13 cellular contexts compared by ENCODE assay signal in genomic region chr22:32991353-32992115, GRCh38.
DNase-seq lines count a peak whose midpoint lies in the region; ATAC-seq, FAIRE-seq and TF ChIP-seq lines count a peak whose summit lies in the region.
"Had no signal": no experiment of that assay in that cellular context is flagged by ENCODE, and none has a peak within 500 bp of the region (broad histone marks: within the 10 kb centered on the region; RNA-seq: fewer than 3 reads in every experiment).

No MANE protein-coding gene starts in this region.

- DNase-seq in AG20443 (ENCODE audit: low spot score): peak; percentile 61
- DNase-seq in NCI-H1694 treated with DMSO at 0.1 percent for 48 hours (lab: John Stamatoyannopoulos, UW): peak; percentile 84
- no peak for DNase-seq in kidney
- DNase-seq in activated naive CD8-positive, alpha-beta T cell treated with anti-CD3 and anti-CD28 coated beads for 36 hours: no peak
- no peak for DNase-seq in stimulated activated effector memory CD8-positive, alpha-beta T cell treated with anti-CD3 and anti-CD28 coated beads, Interleukin-12 subunit alpha, Interleukin-12 subunit beta, amount 100 ng/mL, for 72 hours (ENCODE audit: low spot score in 2 of 2)
- DNase-seq: KBM-7; NCI-H748 treated with DMSO at 0.1 percent for 48 hours; stimulated activated CD4-positive, alpha-beta T cell treated with anti-CD3 and anti-CD28 coated beads, Interleukin-15, amount 100 ng/mL, for 24 hours had no signal

- TF ChIP-seq POLR2A in GM18505 (IDR thresholded peaks at IDR 0.05; ENCODE audit: borderline replicate concordance, extremely low read depth, insufficient read depth, insufficient read length): no peak

- no peaks in the 10 kb centered on the region for H3K36me3 Mint-ChIP-seq in nephron (ENCODE audit: low read depth)
- H3K36me3 Mint-ChIP-seq in activated naive CD8-positive, alpha-beta T cell treated with anti-CD3 and anti-CD28 coated beads for 36 hours: no peaks in the 10 kb centered on the region
- no peaks in the 10 kb centered on the region for H3K36me3 Mint-ChIP-seq in stimulated activated effector memory CD8-positive, alpha-beta T cell treated with anti-CD3 and anti-CD28 coated beads, Interleukin-12 subunit alpha, Interleukin-12 subunit beta, amount 100 ng/mL, for 72 hours
- H3K36me3 Mint-ChIP-seq: activated naive CD8-positive, alpha-beta T cell had no signal

- H3K4me1 Mint-ChIP-seq in nephron: peaks cover 51% of the 10 kb centered on the region
- no peaks in the 10 kb centered on the region for H3K4me1 Mint-ChIP-seq in activated naive CD8-positive, alpha-beta T cell treated with anti-CD3 and anti-CD28 coated beads for 36 hours
- H3K4me1 Mint-ChIP-seq in stimulated activated effector memory CD8-positive, alpha-beta T cell treated with anti-CD3 and anti-CD28 coated beads, Interleukin-12 subunit alpha, Interleukin-12 subunit beta, amount 100 ng/mL, for 72 hours: no peaks in the 10 kb centered on the region

- H3K27ac Mint-ChIP-seq in nephron: peak overlapping the region; percentile 73 to 96 (median 83)
- no peak overlapping the region for H3K27ac Mint-ChIP-seq in activated naive CD8-positive, alpha-beta T cell treated with anti-CD3 and anti-CD28 coated beads for 36 hours
- no peak overlapping the region for H3K27ac Mint-ChIP-seq in stimulated activated effector memory CD8-positive, alpha-beta T cell treated with anti-CD3 and anti-CD28 coated beads, Interleukin-12 subunit alpha, Interleukin-12 subunit beta, amount 100 ng/mL, for 72 hours
- H3K27ac Mint-ChIP-seq: activated naive CD8-positive, alpha-beta T cell had no signal

- no peaks in the 10 kb centered on the region for H3K4me1 ChIP-seq in kidney (ENCODE audit: control insufficient read depth in 1 of 2, insufficient read depth in 1 of 2, low read depth in 1 of 2, low read length in 2 of 2)

- TF ChIP-seq CTCF in nephron (IDR thresholded peaks at IDR 0.05; ENCODE audit: unreplicated experiment in 3 of 3): no peak
- no peak for TF ChIP-seq CTCF in kidney (IDR thresholded peaks at IDR 0.05; ENCODE audit: borderline replicate concordance, extremely low read depth, insufficient read depth)

- H3K4me3 ChIP-seq in kidney (ENCODE audit: low read length in 2 of 2): no peak overlapping the region

- intact Hi-C loops in kidney (cut with DNase I): loop anchor here (10.0 kb wide), 2 partner anchors 187 to 467 kb away; partner anchors contain the start of gene TIMP3

- H3K9ac ChIP-seq in kidney (ENCODE audit: low read length in 2 of 2): no peak overlapping the region

- no peaks in the 10 kb centered on the region for H3K9me3 Mint-ChIP-seq in nephron
- H3K9me3 Mint-ChIP-seq in activated naive CD8-positive, alpha-beta T cell treated with anti-CD3 and anti-CD28 coated beads for 36 hours: no peaks in the 10 kb centered on the region
- H3K9me3 Mint-ChIP-seq in stimulated activated effector memory CD8-positive, alpha-beta T cell treated with anti-CD3 and anti-CD28 coated beads, Interleukin-12 subunit alpha, Interleukin-12 subunit beta, amount 100 ng/mL, for 72 hours: no peaks in the 10 kb centered on the region

- no peaks in the 10 kb centered on the region for H3K36me3 ChIP-seq in kidney (ENCODE audit: control insufficient read depth in 1 of 2, insufficient read depth in 2 of 2, low read length in 2 of 2)

- no peak for FAIRE-seq in kidney (lab: Jason Lieb, UNC)
- FAIRE-seq: H1 had no signal

- H3K27ac ChIP-seq in cingulate gyrus (ENCODE audit: low read depth, low read length) (peak overlapping the region; percentile 1), kidney (ENCODE audit: low read depth in 2 of 2, low read length in 2 of 2) (no peak overlapping the region)

- no peak overlapping the region for H3K4me3 Mint-ChIP-seq in nephron
- no peak overlapping the region for H3K4me3 Mint-ChIP-seq in activated naive CD8-positive, alpha-beta T cell treated with anti-CD3 and anti-CD28 coated beads for 36 hours
- no peak overlapping the region for H3K4me3 Mint-ChIP-seq in stimulated activated effector memory CD8-positive, alpha-beta T cell treated with anti-CD3 and anti-CD28 coated beads, Interleukin-12 subunit alpha, Interleukin-12 subunit beta, amount 100 ng/mL, for 72 hours
- H3K4me3 Mint-ChIP-seq: activated naive CD8-positive, alpha-beta T cell had no signal

- H3K27me3 Mint-ChIP-seq in nephron (ENCODE audit: low read depth): peaks cover 8% of the 10 kb centered on the region
- H3K27me3 Mint-ChIP-seq in activated naive CD8-positive, alpha-beta T cell treated with anti-CD3 and anti-CD28 coated beads for 36 hours: peaks cover 8% of the 10 kb centered on the region
- H3K27me3 Mint-ChIP-seq: activated naive CD8-positive, alpha-beta T cell had no signal

- H3K9me3 ChIP-seq in kidney (ENCODE audit: control insufficient read depth in 1 of 2, low read length in 2 of 2): no peaks in the 10 kb centered on the region

- no peak for ATAC-seq in GM18505 (IDR thresholded peaks at IDR 0.05; ENCODE audit: unreplicated experiment)
- no peak for ATAC-seq in stimulated activated effector memory CD8-positive, alpha-beta T cell treated with anti-CD3 and anti-CD28 coated beads, Interleukin-12 subunit alpha, Interleukin-12 subunit beta, amount 100 ng/mL, for 72 hours

Comparison
In these comparisons a context has a peak if more than half of its experiments do, and no peak if none do; other contexts are left out.
1. DNase-seq: peak in AG20443 (single experiment) and NCI-H1694 treated with DMSO at 0.1 percent for 48 hours (single experiment); none in kidney (single experiment), activated naive CD8-positive, alpha-beta T cell treated with anti-CD3 and anti-CD28 coated beads for 36 hours (single experiment) and stimulated activated effector memory CD8-positive, alpha-beta T cell treated with anti-CD3 and anti-CD28 coated beads, Interleukin-12 subunit alpha, Interleukin-12 subunit beta, amount 100 ng/mL, for 72 hours (0 of 2).
2. H3K27ac Mint-ChIP-seq: peak in nephron (3 of 3); none in activated naive CD8-positive, alpha-beta T cell treated with anti-CD3 and anti-CD28 coated beads for 36 hours (single experiment) and stimulated activated effector memory CD8-positive, alpha-beta T cell treated with anti-CD3 and anti-CD28 coated beads, Interleukin-12 subunit alpha, Interleukin-12 subunit beta, amount 100 ng/mL, for 72 hours (single experiment).